Comparison of ENCODE assay signal across 16 cellular contexts in the genomic region with DNA sequence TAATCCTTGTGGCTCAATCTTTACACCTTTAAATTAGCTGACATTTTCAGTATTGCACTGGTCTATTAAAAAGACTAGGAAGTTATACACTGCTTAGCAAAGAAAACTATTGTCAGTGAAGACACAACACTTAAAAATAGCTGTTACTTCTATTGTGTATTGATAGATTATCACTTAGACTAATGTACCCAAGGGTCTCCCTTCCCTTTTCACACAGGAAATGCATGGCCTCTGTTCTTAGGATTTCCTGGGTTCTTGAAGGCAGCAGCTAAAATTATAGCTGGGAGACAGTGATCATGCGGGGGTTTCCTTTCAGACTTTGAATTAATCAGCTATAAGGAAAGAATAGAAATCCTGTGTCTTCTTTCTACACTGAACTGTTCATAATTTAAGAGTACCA. TPM values are rescaled to one million over a fixed set of nuclear protein-coding genes. Genes with fewer than 3 reads are reported as not detected.
DNase-seq lines count a peak whose midpoint lies in the region; ATAC-seq and TF ChIP-seq lines count a peak whose summit lies in the region.
"Had no signal": no experiment of that assay in that cellular context is flagged by ENCODE, and none has a peak within 500 bp of the region (broad histone marks: within the 10 kb centered on the region; RNA-seq: fewer than 3 reads in every experiment).

No MANE protein-coding gene starts in this region.

- H3K9me3 Mint-ChIP-seq in activated naive CD8-positive, alpha-beta T cell (ENCODE audit: low read depth) = no peaks in the 10 kb centered on the region
- H3K9me3 Mint-ChIP-seq in activated naive CD8-positive, alpha-beta T cell treated with anti-CD3 and anti-CD28 coated beads for 36 hours = no peaks in the 10 kb centered on the region
- no peaks in the 10 kb centered on the region for H3K9me3 Mint-ChIP-seq in central memory CD8-positive, alpha-beta T cell
- no peaks in the 10 kb centered on the region for H3K9me3 Mint-ChIP-seq in naive thymus-derived CD8-positive, alpha-beta T cell
- no peaks in the 10 kb centered on the region for H3K9me3 Mint-ChIP-seq in activated T-helper 2 cell treated with anti-CD3 and anti-CD28 coated beads, Interferon-gamma antibody, Interleukin-2, Interleukin-4, amounts not matched to agents 10 μg/mL and 5 μg/mL and 100 μg/mL, durations not matched to agents 14 hours and 24 hours and 36 hours
- no peaks in the 10 kb centered on the region for H3K9me3 Mint-ChIP-seq in progenitor cell of endocrine pancreas (ENCODE audit: low read depth)
- H3K9me3 Mint-ChIP-seq: CD14-positive monocyte had no signal

- peaks cover 6% of the 10 kb centered on the region for H3K36me3 Mint-ChIP-seq in activated naive CD8-positive, alpha-beta T cell
- H3K36me3 Mint-ChIP-seq in activated naive CD8-positive, alpha-beta T cell treated with anti-CD3 and anti-CD28 coated beads for 36 hours = peaks cover 10% of the 10 kb centered on the region
- peaks cover 7% of the 10 kb centered on the region for H3K36me3 Mint-ChIP-seq in central memory CD8-positive, alpha-beta T cell (ENCODE audit: insufficient read depth)
- peaks cover 0 to 27% (median 17%) of the 10 kb centered on the region in 3 donors for H3K36me3 Mint-ChIP-seq in naive thymus-derived CD8-positive, alpha-beta T cell
- peaks cover 6% of the 10 kb centered on the region for H3K36me3 Mint-ChIP-seq in activated T-helper 2 cell treated with anti-CD3 and anti-CD28 coated beads, Interferon-gamma antibody, Interleukin-2, Interleukin-4, amounts not matched to agents 10 μg/mL and 5 μg/mL and 100 μg/mL, durations not matched to agents 14 hours and 24 hours and 36 hours (ENCODE audit: low read depth)
- peaks cover 5% of the 10 kb centered on the region for H3K36me3 Mint-ChIP-seq in progenitor cell of endocrine pancreas (ENCODE audit: insufficient read depth)

- POLR2A ChIA-PET in naive thymus-derived CD8-positive, alpha-beta T cell (lab: Charles Lee) = interaction anchor here (0.6 to 1.8 kb wide), 3 partner anchors 12 to 79 kb away, joined by 3 to 5 read pairs (median 4); no protein-coding TSS in a partner anchor

- H3K27ac Mint-ChIP-seq in activated naive CD8-positive, alpha-beta T cell = peak overlapping the region; percentile 34
- H3K27ac Mint-ChIP-seq in activated naive CD8-positive, alpha-beta T cell treated with anti-CD3 and anti-CD28 coated beads for 36 hours = no peak overlapping the region
- H3K27ac Mint-ChIP-seq in central memory CD8-positive, alpha-beta T cell (ENCODE audit: low read depth) = peak overlapping the region; percentile 19
- peak overlapping the region in 9 of 10 donors; percentile 40 to 86 (median 73) for H3K27ac Mint-ChIP-seq in naive thymus-derived CD8-positive, alpha-beta T cell
- H3K27ac Mint-ChIP-seq in activated T-helper 2 cell treated with anti-CD3 and anti-CD28 coated beads, Interferon-gamma antibody, Interleukin-2, Interleukin-4, amounts not matched to agents 10 μg/mL and 5 μg/mL and 100 μg/mL, durations not matched to agents 14 hours and 24 hours and 36 hours = no peak overlapping the region
- no peak overlapping the region for H3K27ac Mint-ChIP-seq in progenitor cell of endocrine pancreas

- TF ChIP-seq CTCF in progenitor cell of endocrine pancreas (IDR thresholded peaks at IDR 0.05; ENCODE audit: unreplicated experiment) = no peak

- ATAC-seq in central memory CD8-positive, alpha-beta T cell (replicated peaks; ENCODE audit: extremely low read depth, poor library complexity, severe bottlenecking) = no peak
- no peak for ATAC-seq in naive thymus-derived CD8-positive, alpha-beta T cell
- ATAC-seq in left cardiac atrium = no peak
- ATAC-seq: A549 had no signal

- no peak overlapping the region for H3K4me3 Mint-ChIP-seq in activated naive CD8-positive, alpha-beta T cell
- H3K4me3 Mint-ChIP-seq in activated naive CD8-positive, alpha-beta T cell treated with anti-CD3 and anti-CD28 coated beads for 36 hours = no peak overlapping the region
- H3K4me3 Mint-ChIP-seq in central memory CD8-positive, alpha-beta T cell = no peak overlapping the region
- H3K4me3 Mint-ChIP-seq in naive thymus-derived CD8-positive, alpha-beta T cell = peak overlapping the region in 2 of 10 donors; percentile 20 to 21
- no peak overlapping the region for H3K4me3 Mint-ChIP-seq in activated T-helper 2 cell treated with anti-CD3 and anti-CD28 coated beads, Interferon-gamma antibody, Interleukin-2, Interleukin-4, amounts not matched to agents 10 μg/mL and 5 μg/mL and 100 μg/mL, durations not matched to agents 14 hours and 24 hours and 36 hours (ENCODE audit: low read depth)
- no peak overlapping the region for H3K4me3 Mint-ChIP-seq in progenitor cell of endocrine pancreas (ENCODE audit: low read depth)
- H3K4me3 Mint-ChIP-seq: CD14-positive monocyte had no signal

- no peak for DNase-seq in activated naive CD8-positive, alpha-beta T cell treated with anti-CD3 and anti-CD28 coated beads for 36 hours
- no peak for DNase-seq in central memory CD8-positive, alpha-beta T cell (ENCODE audit: low spot score in 2 of 2)
- no peak for DNase-seq in naive thymus-derived CD8-positive, alpha-beta T cell
- DNase-seq in activated T-helper 2 cell treated with anti-CD3 and anti-CD28 coated beads, Interferon-gamma antibody, Interleukin-2, Interleukin-4, amounts not matched to agents 10 μg/mL and 5 μg/mL and 100 μg/mL, durations not matched to agents 14 hours and 24 hours and 36 hours (ENCODE audit: low spot score) = no peak
- DNase-seq in left cardiac atrium (no peak), progenitor cell of endocrine pancreas (ENCODE audit: low spot score, unreplicated experiment) (no peak), T1000 (lab: John Stamatoyannopoulos, UW) (no peak)
- DNase-seq: EL, NCI-H1048, NCI-H1436 treated with DMSO at 0.1 percent for 48 hours, NCI-H2171 treated with DMSO at 0.1 percent for 48 hours, NCI-H748 treated with DMSO at 0.1 percent for 48 hours, RPMI8226 had no signal

- H3K27me3 Mint-ChIP-seq in activated naive CD8-positive, alpha-beta T cell = no peaks in the 10 kb centered on the region
- H3K27me3 Mint-ChIP-seq in activated naive CD8-positive, alpha-beta T cell treated with anti-CD3 and anti-CD28 coated beads for 36 hours = no peaks in the 10 kb centered on the region
- no peaks in the 10 kb centered on the region for H3K27me3 Mint-ChIP-seq in central memory CD8-positive, alpha-beta T cell
- H3K27me3 Mint-ChIP-seq in naive thymus-derived CD8-positive, alpha-beta T cell = no peaks in the 10 kb centered on the region
- H3K27me3 Mint-ChIP-seq in activated T-helper 2 cell treated with anti-CD3 and anti-CD28 coated beads, Interferon-gamma antibody, Interleukin-2, Interleukin-4, amounts not matched to agents 10 μg/mL and 5 μg/mL and 100 μg/mL, durations not matched to agents 14 hours and 24 hours and 36 hours (ENCODE audit: low read depth) = no peaks in the 10 kb centered on the region
- no peaks in the 10 kb centered on the region for H3K27me3 Mint-ChIP-seq in progenitor cell of endocrine pancreas

- intact Hi-C loops in activated T-helper 2 cell treated with anti-CD3 and anti-CD28 coated beads, Interferon-gamma antibody, Interleukin-2, Interleukin-4, amounts not matched to agents 10 μg/mL and 5 μg/mL and 100 μg/mL, durations not matched to agents 14 hours and 24 hours and 36 hours (cut with micrococcal nuclease) = no loop called here
- intact Hi-C loops in left cardiac atrium (cut with DNase I) = no loop called here

- peaks cover 67% of the 10 kb centered on the region for H3K4me1 Mint-ChIP-seq in activated naive CD8-positive, alpha-beta T cell (ENCODE audit: low read depth)
- peaks cover 34% of the 10 kb centered on the region for H3K4me1 Mint-ChIP-seq in activated naive CD8-positive, alpha-beta T cell treated with anti-CD3 and anti-CD28 coated beads for 36 hours
- peaks cover 54% of the 10 kb centered on the region for H3K4me1 Mint-ChIP-seq in central memory CD8-positive, alpha-beta T cell
- peaks cover 24 to 76% (median 59%) of the 10 kb centered on the region in 4 donors for H3K4me1 Mint-ChIP-seq in naive thymus-derived CD8-positive, alpha-beta T cell
- H3K4me1 Mint-ChIP-seq in activated T-helper 2 cell treated with anti-CD3 and anti-CD28 coated beads, Interferon-gamma antibody, Interleukin-2, Interleukin-4, amounts not matched to agents 10 μg/mL and 5 μg/mL and 100 μg/mL, durations not matched to agents 14 hours and 24 hours and 36 hours (ENCODE audit: low read depth) = peaks cover 17% of the 10 kb centered on the region
- no peaks in the 10 kb centered on the region for H3K4me1 Mint-ChIP-seq in progenitor cell of endocrine pancreas (ENCODE audit: low read depth)

RNA-seq across cellular contexts. Expression of gene DIP2A, which starts 12.8 kb away (rescaled TPM):
- 10 to 100 TPM; 19.0 to 21.2 TPM for total RNA-seq in activated naive CD8-positive, alpha-beta T cell treated with anti-CD3 and anti-CD28 coated beads for 36 hours
- total RNA-seq in naive thymus-derived CD8-positive, alpha-beta T cell = 100 to 1,000 TPM; 158 to 163 TPM
- polyA plus RNA-seq in naive thymus-derived CD8-positive, alpha-beta T cell = 10 to 100 TPM; 26.8 to 33.6 (median 28.6) TPM
- total RNA-seq in activated T-helper 2 cell treated with anti-CD3 and anti-CD28 coated beads, Interferon-gamma antibody, Interleukin-2, Interleukin-4, amounts not matched to agents 10 μg/mL and 5 μg/mL and 100 μg/mL, durations not matched to agents 14 hours and 24 hours and 36 hours = 36.1 and 37.5 TPM in 2 replicates
- total RNA-seq in left cardiac atrium = 10 to 100 TPM; 27.2 to 33.0 TPM
- 70.2 and 70.7 TPM in 2 replicates for total RNA-seq in progenitor cell of endocrine pancreas

Comparison
In these comparisons a context has a peak if more than half of its experiments do, and no peak if none do; other contexts are left out.
1. H3K27ac Mint-ChIP-seq: peak in activated naive CD8-positive, alpha-beta T cell (single experiment), central memory CD8-positive, alpha-beta T cell (single experiment) and naive thymus-derived CD8-positive, alpha-beta T cell (9 of 10); none in activated naive CD8-positive, alpha-beta T cell treated with anti-CD3 and anti-CD28 coated beads for 36 hours (single experiment), activated T-helper 2 cell treated with anti-CD3 and anti-CD28 coated beads, Interferon-gamma antibody, Interleukin-2, Interleukin-4, amounts not matched to agents 10 μg/mL and 5 μg/mL and 100 μg/mL, durations not matched to agents 14 hours and 24 hours and 36 hours (single experiment) and progenitor cell of endocrine pancreas (single experiment).